1 cellular context compared by ENCODE assay signal in genomic region chr10:93074137-93074596, GRCh38.
TF ChIP-seq lines count a peak whose summit lies in the region.

No MANE protein-coding gene starts in this region.

TF ChIP-seq in HEK293, 187 proteins besides CTCF, POLR2A, EP300 and RAD21 (continued from another document):
- TF ChIP-seq ZNF449 (tag by site-specific recombination; IDR thresholded peaks at IDR 0.05) (no peak), ZIC2 (tag by site-specific recombination; IDR thresholded peaks at IDR 0.05) (no peak), ZNF501 (tag by site-specific recombination; IDR thresholded peaks at IDR 0.05) (no peak)
